27 cellular contexts compared by ENCODE assay signal in genomic region chr1:147492207-147492606, GRCh38. TPM values are rescaled to one million over a fixed set of nuclear protein-coding genes. Genes with fewer than 3 reads are reported as not detected.
DNase-seq lines count a peak whose midpoint lies in the region; ATAC-seq, FAIRE-seq and TF ChIP-seq lines count a peak whose summit lies in the region.
"Had no signal": no experiment of that assay in that cellular context is flagged by ENCODE, and none has a peak within 500 bp of the region (broad histone marks: within the 10 kb centered on the region; RNA-seq: fewer than 3 reads in every experiment).

No MANE protein-coding gene starts in this region.

- no peak for TF ChIP-seq EP300 in K562 (IDR thresholded peaks at IDR 0.05; ENCODE audit: low read length)

- H3K9me1 ChIP-seq in K562 (ENCODE audit: control insufficient read depth, insufficient read depth, low read length) = no peaks in the 10 kb centered on the region

- in situ Hi-C loops in K562 (cut with MboI) = loop anchor here (5.0 kb wide), 1 partner anchor 205 kb away; no protein-coding TSS in a partner anchor

- H4K20me1 ChIP-seq in K562 (replicated peaks; ENCODE audit: control insufficient read depth, insufficient read depth, low read length) = no peaks in the 10 kb centered on the region
- H4K20me1 ChIP-seq: BLaER1 treated with 17β-estradiol and CSF1 and Interleukin-3, amounts not matched to agents 10 nM and 100 nM had no signal

- H2AFZ ChIP-seq in K562 (ENCODE audit: low read depth, low read length) = no peak overlapping the region

- CTCF ChIA-PET in K562 (lab: Yijun Ruan, JAX; ENCODE audit: low intra/inter-chr PET ratio) = interaction anchor here (1.2 to 1.4 kb wide), 2 partner anchors 150 to 218 kb away, joined by 3 to 13 read pairs; no protein-coding TSS in a partner anchor

- no peaks in the 10 kb centered on the region for H3K79me2 ChIP-seq in K562 (ENCODE audit: control insufficient read depth, insufficient read depth, low read length)

- no peak overlapping the region for H3K4me2 ChIP-seq in K562 (ENCODE audit: insufficient read depth, low read length)
- H3K4me2 ChIP-seq: BLaER1 treated with 17β-estradiol and CSF1 and Interleukin-3, amounts not matched to agents 10 nM and 100 nM had no signal

- no TSS peak for BruUV-seq in K562 (replicated peaks; lab: Mats Ljungman, UMichigan)

- H3K4me3 ChIP-seq in LNCaP clone FGC (ENCODE audit: low read depth, low read length) (no peak overlapping the region), K562 (no peak overlapping the region)
- H3K4me3 ChIP-seq: BLaER1 treated with 17β-estradiol and CSF1 and Interleukin-3, amounts not matched to agents 10 nM and 100 nM; ovary; upper lobe of left lung had no signal

- no peak for FAIRE-seq in K562 (lab: Jason Lieb, UNC)

- peak in 1 of 2 experiments; percentile 29; a peak in 1 of 4 replicates for TF ChIP-seq RAD21 in K562 (CRISPR knock-in tag; conservative IDR thresholded peaks at IDR 0.05 in 1 of 2, IDR thresholded peaks at IDR 0.05 in 1 of 2)

- no peak for TF ChIP-seq POLR2A in K562 (conservative IDR thresholded peaks at IDR 0.05)

- no peaks in the 10 kb centered on the region for H3K36me3 ChIP-seq in K562 (ENCODE audit: control insufficient read depth, insufficient read depth, low read length)
- H3K36me3 ChIP-seq: BLaER1 treated with 17β-estradiol and CSF1 and Interleukin-3, amounts not matched to agents 10 nM and 100 nM; ovary; upper lobe of left lung had no signal

- POLR2A ChIA-PET in K562 (lab: Yijun Ruan, JAX) = interaction anchor here (0.7 to 1.0 kb wide), 2 partner anchors 11 to 25 kb away, joined by 3 to 4 read pairs; no protein-coding TSS in a partner anchor

- H3K4me1 ChIP-seq in K562 (replicated peaks in 1 of 2; ENCODE audit: control insufficient read depth in 2 of 2, insufficient read depth in 2 of 2, low read length in 2 of 2) = no peaks in the 10 kb centered on the region; a peak in 1 of 5 replicates

- peak; percentile 71 for DNase-seq in DMS53 (lab: John Stamatoyannopoulos, UW)
- no peak for DNase-seq in LNCaP clone FGC (ENCODE audit: low read depth)
- DNase-seq in NCI-H2171 (lab: John Stamatoyannopoulos, UW) = peak; percentile 7
- DNase-seq in K562 (ENCODE audit: extremely low read depth in 1 of 4, low spot score in 3 of 4) = no peak
- DNase-seq in stimulated activated CD4-positive, alpha-beta T cell treated with anti-CD3 and anti-CD28 coated beads, Interleukin-1b, Interleukin-23, amount 100 ng/mL, for 48 hours = no peak
- DNase-seq in AG08395 (ENCODE audit: low spot score) = no peak
- DNase-seq: activated CD4-positive, alpha-beta memory T cell treated with anti-CD3 and anti-CD28 coated beads for 36 hours; activated CD4-positive, CD25-positive, alpha-beta regulatory T cell treated with anti-CD3 and anti-CD28 coated beads, Interleukin-2, amount 50 U/mL, for 72 hours; activated naive CD4-positive, alpha-beta T cell treated with Interleukin-2 at 50 U/mL for 16 hours; DND-41; effector memory CD8-positive, alpha-beta T cell; GF-D8; HCEC 1CT; immature natural killer cell; left cardiac atrium; mesenchymal stem cell; NCI-H2227 treated with DMSO at 0.1 percent for 48 hours; ovary; stimulated activated CD4-positive, alpha-beta T cell treated with anti-CD3 and anti-CD28 coated beads, Interleukin-15, amount 100 ng/mL, for 24 hours; stimulated activated naive B cell treated with anti-CD40 and anti-IgM and Interleukin-4, amounts not matched to agents 10 μg/mL and 1 μg/mL and 100 μg/mL, for 72 hours; substantia nigra; T-helper 2 cell; upper lobe of left lung had no signal

- ATAC-seq in K562 (no peak), HG02588 (IDR thresholded peaks at IDR 0.05; ENCODE audit: unreplicated experiment) (no peak)
- ATAC-seq: effector memory CD8-positive, alpha-beta T cell; left cardiac atrium; Right ventricle myocardium inferior; SK-N-SH treated with all-trans-retinoic acid at 6 μM for 48 hours; stimulated activated naive B cell treated with anti-CD40 and anti-IgM and Interleukin-4, amounts not matched to agents 10 μg/mL and 1 μg/mL and 100 μg/mL, for 72 hours had no signal

- peak; percentile 26 for TF ChIP-seq CTCF in LNCaP clone FGC (IDR thresholded peaks at IDR 0.05; ENCODE audit: control insufficient read depth, extremely low read depth, insufficient read depth)
- no peak; a peak in 1 of 6 replicates for TF ChIP-seq CTCF in K562 (IDR thresholded peaks at IDR 0.05 in 2 of 3, conservative IDR thresholded peaks at IDR 0.05 in 1 of 3; ENCODE audit: insufficient read depth in 2 of 3, low read depth in 1 of 3, low read length in 3 of 3)

- intact Hi-C loops in K562 (cut with micrococcal nuclease) = no loop called here

- peaks cover 2 to 19% of the 10 kb centered on the region in 2 experiments; a peak in 4 of 5 replicates for H3K27me3 ChIP-seq in K562 (ENCODE audit: control insufficient read depth in 2 of 2, insufficient read depth in 2 of 2, low read length in 2 of 2)
- H3K27me3 ChIP-seq: BLaER1 treated with 17β-estradiol and CSF1 and Interleukin-3, amounts not matched to agents 10 nM and 100 nM; ovary; upper lobe of left lung had no signal

- H3K9ac ChIP-seq in K562 (ENCODE audit: insufficient read depth in 1 of 2, low read depth in 2 of 2, low read length in 2 of 2) = no peak overlapping the region
- H3K9ac ChIP-seq: BLaER1 treated with 17β-estradiol and CSF1 and Interleukin-3, amounts not matched to agents 10 nM and 100 nM had no signal

- H3K27ac ChIP-seq in K562 (ENCODE audit: extremely low read depth, low read depth, low read length) = no peak overlapping the region
- H3K27ac ChIP-seq: BLaER1 treated with 17β-estradiol and CSF1 and Interleukin-3, amounts not matched to agents 10 nM and 100 nM; ovary; upper lobe of left lung had no signal

- WGBS in K562 (ENCODE audit: insufficient coverage, low coverage, missing lambda C conversion rate) = 6% methylated on average over 1 of the region's 1 CpG

- no peaks in the 10 kb centered on the region for H3K9me3 ChIP-seq in K562 (replicated peaks; ENCODE audit: control insufficient read depth, insufficient read depth, low read depth, low read length)
- H3K9me3 ChIP-seq: BLaER1 treated with 17β-estradiol and CSF1 and Interleukin-3, amounts not matched to agents 10 nM and 100 nM; ovary; upper lobe of left lung had no signal

TF ChIP-seq in K562, 482 proteins besides CTCF, POLR2A, EP300 and RAD21:
- TF ChIP-seq ZNF24 (IDR thresholded peaks at IDR 0.05) = peak; percentile 13; the same call in 1 of the 2 replicates
- no peak for TF ChIP-seq ZNF133 (CRISPR knock-in tag; IDR thresholded peaks at IDR 0.05)
- TF ChIP-seq ZNF347 (CRISPR knock-in tag; IDR thresholded peaks at IDR 0.05; ENCODE audit: low read depth) = no peak
- no peak for TF ChIP-seq ETV6 (IDR thresholded peaks at IDR 0.05; ENCODE audit: borderline replicate concordance in 1 of 2, low read depth in 2 of 2, low read length in 1 of 2)
- no peak for TF ChIP-seq ETV6 (CRISPR knock-in tag; IDR thresholded peaks at IDR 0.05; ENCODE audit: borderline replicate concordance)
- TF ChIP-seq MBD1 (CRISPR knock-in tag; IDR thresholded peaks at IDR 0.05) = no peak
- TF ChIP-seq KHSRP (IDR thresholded peaks at IDR 0.05) = no peak
- TF ChIP-seq ZNF384 (IDR thresholded peaks at IDR 0.05; ENCODE audit: low read depth, low read length) = 0 out of 2 replicates have a peak, but pooled peaks have one; percentile 55
- TF ChIP-seq ELF4 (CRISPR knock-in tag; IDR thresholded peaks at IDR 0.05) = no peak
- TF ChIP-seq ZNF655 (CRISPR knock-in tag; IDR thresholded peaks at IDR 0.05) = no peak

RNA-seq across cellular contexts. Expression of gene BCL9, which starts 49.1 kb away (rescaled TPM):
- total RNA-seq in K562 (2011; cell fraction: chromatin; rRNA removed; ENCODE audit: low replicate concordance) = 5.2 and 6.0 TPM in 2 replicates
- total RNA-seq in K562 (2011; cell fraction: nucleolus; rRNA removed) = 3.3 TPM in 2 replicates
- total RNA-seq in K562 (2011; cell fraction: nucleoplasm; rRNA removed) = 3.4 and 4.0 TPM in 2 replicates
- total RNA-seq in K562 (2014; rRNA removed) = 1.2 and 1.8 TPM in 2 replicates
- total RNA-seq in K562 (2014; rRNA removed; fragmentation: Illumina TruSeq; extraction: Trizol) = 1.9 and 2.0 TPM in 2 replicates
- 1.5 and 1.7 TPM in 2 replicates for total RNA-seq in K562 (2015; rRNA removed; fragmentation: Illumina TruSeq; extraction: Trizol)
- total RNA-seq in K562 (2021) = 8.4 and 8.9 TPM in 2 replicates
- polyA plus RNA-seq in K562 (2011; rRNA removed) = 1.4 and 2.0 TPM in 2 replicates
- polyA plus RNA-seq in K562 (2011; cell fraction: cytosol; rRNA removed) = 1.7 and 2.0 TPM in 2 replicates
- polyA plus RNA-seq in K562 (2011; cell fraction: nucleus; rRNA removed) = 2.0 and 4.6 TPM in 2 replicates
- polyA plus RNA-seq in K562 (2012) = 4.2 and 4.9 TPM in 2 replicates
- polyA plus RNA-seq in K562 (2014; fragmentation: Illumina TruSeq; extraction: Trizol) = 4.6 and 5.4 TPM in 2 replicates
- polyA plus RNA-seq in K562 (2014; fragmentation: Nextera tagmentation; extraction: Ambion mirVana) = under 1 TPM; 0.17 to 0.59 TPM
- 2.3 and 4.3 TPM in 2 replicates for polyA plus RNA-seq in K562 (2014; rRNA removed)
- 1.3 and 1.4 TPM in 2 replicates for polyA minus RNA-seq in K562 (2011; rRNA and poly(A)+ RNA removed)
- 2.7 and 3.0 TPM in 2 replicates for polyA minus RNA-seq in K562 (2011; cell fraction: cytosol; rRNA and poly(A)+ RNA removed)
- 2.0 and 2.9 TPM in 2 replicates for polyA minus RNA-seq in K562 (2011; cell fraction: nucleus; rRNA and poly(A)+ RNA removed)

Comparison
In these comparisons a context has a peak if more than half of its experiments do, and no peak if none do; other contexts are left out.
1. DNase-seq: peak in DMS53 (single experiment) and NCI-H2171 (single experiment); none in LNCaP clone FGC (single experiment), K562 (0 of 4), stimulated activated CD4-positive, alpha-beta T cell treated with anti-CD3 and anti-CD28 coated beads, Interleukin-1b, Interleukin-23, amount 100 ng/mL, for 48 hours (single experiment) and AG08395 (single experiment).